In the genomic region with DNA sequence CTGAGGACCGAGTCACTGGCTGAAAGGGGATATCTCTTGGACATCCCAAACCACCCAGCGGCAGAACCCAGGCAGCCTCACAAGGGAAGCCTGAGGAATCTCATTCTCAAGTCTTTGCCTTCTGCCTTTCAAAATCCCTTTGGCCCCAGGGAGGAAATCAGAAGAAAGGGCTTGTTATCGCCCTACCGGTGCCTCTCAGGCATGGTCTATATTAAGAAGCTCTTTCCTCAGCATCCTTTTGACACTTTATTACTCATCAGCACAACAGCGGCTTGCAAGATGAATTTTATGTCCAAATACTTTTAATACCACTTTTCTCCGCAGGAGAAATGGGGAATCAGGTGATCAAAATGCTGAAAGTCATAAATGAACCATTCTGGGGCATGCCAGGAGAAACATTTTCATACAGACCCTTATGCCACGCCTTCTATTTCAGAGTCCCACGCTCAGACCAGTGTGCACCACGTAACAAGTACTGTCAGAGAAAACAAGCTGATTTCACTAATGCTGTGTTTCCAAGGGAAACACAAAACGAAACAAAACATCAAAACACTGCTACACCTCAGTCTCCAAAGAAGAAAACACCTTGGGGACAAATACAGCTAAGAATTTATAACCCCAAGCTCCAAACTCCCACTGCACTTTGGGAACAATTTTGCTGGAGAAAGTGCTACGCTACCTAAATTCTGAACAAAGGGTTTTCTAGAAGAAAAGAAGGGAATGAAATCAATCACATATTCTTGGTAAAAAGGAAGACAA, we compare ENCODE assay signal across 2 cellular contexts.
A peak's percentile ranks its signal among the peaks of the same experiment; 100 is the strongest.
TF ChIP-seq lines count a peak whose summit lies in the region.

No MANE protein-coding gene starts in this region.

TF ChIP-seq in GM23338, 12 proteins besides CTCF, POLR2A, EP300 and RAD21 (continued from another document):
- no peak for TF ChIP-seq NANOG (IDR thresholded peaks at IDR 0.05; ENCODE audit: borderline replicate concordance)
- no peak for TF ChIP-seq EZH2phosphoT487 (IDR thresholded peaks at IDR 0.05; ENCODE audit: unreplicated experiment)
- TF ChIP-seq, protein P1, sequence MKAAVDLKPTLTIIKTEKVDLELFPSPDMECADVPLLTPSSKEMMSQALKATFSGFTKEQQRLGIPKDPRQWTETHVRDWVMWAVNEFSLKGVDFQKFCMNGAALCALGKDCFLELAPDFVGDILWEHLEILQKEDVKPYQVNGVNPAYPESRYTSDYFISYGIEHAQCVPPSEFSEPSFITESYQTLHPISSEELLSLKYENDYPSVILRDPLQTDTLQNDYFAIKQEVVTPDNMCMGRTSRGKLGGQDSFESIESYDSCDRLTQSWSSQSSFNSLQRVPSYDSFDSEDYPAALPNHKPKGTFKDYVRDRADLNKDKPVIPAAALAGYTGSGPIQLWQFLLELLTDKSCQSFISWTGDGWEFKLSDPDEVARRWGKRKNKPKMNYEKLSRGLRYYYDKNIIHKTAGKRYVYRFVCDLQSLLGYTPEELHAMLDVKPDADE (IDR thresholded peaks at IDR 0.05): no peak
- no peak for TF ChIP-seq ZNF331 (CRISPR knock-in tag; IDR thresholded peaks at IDR 0.05; ENCODE audit: low read depth)
- no peak for TF ChIP-seq ZNF114 (CRISPR knock-in tag; IDR thresholded peaks at IDR 0.05)
- TF ChIP-seq STAT1 (IDR thresholded peaks at IDR 0.05; ENCODE audit: unreplicated experiment): no peak
- no peak for TF ChIP-seq EZH2 (IDR thresholded peaks at IDR 0.05; ENCODE audit: low read depth, unreplicated experiment)

TF ChIP-seq in endothelial cell of umbilical vein, 7 proteins besides CTCF, POLR2A, EP300 and RAD21:
- peak; percentile 47 for TF ChIP-seq GATA2 (IDR thresholded peaks at IDR 0.05; ENCODE audit: insufficient read depth, insufficient read length, low read depth, low read length)
- TF ChIP-seq FOS (IDR thresholded peaks at IDR 0.05; ENCODE audit: borderline replicate concordance, insufficient read depth, low read length): peak; percentile 53
- TF ChIP-seq, protein P2, sequence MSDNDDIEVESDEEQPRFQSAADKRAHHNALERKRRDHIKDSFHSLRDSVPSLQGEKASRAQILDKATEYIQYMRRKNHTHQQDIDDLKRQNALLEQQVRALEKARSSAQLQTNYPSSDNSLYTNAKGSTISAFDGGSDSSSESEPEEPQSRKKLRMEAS (IDR thresholded peaks at IDR 0.05; ENCODE audit: insufficient read depth, insufficient read length): no peak
- TF ChIP-seq JUN (IDR thresholded peaks at IDR 0.05; ENCODE audit: borderline replicate concordance, insufficient read depth, insufficient read length, low read depth): no peak
TF ChIP-seq in endothelial cell of umbilical vein: peak in this region for 2.
